ENCODE assay signal across 1 cellular context in genomic region chr16:57447142-57447962, GRCh38.
TF ChIP-seq lines count a peak whose summit lies in the region.

CIAPIN1 (minus strand) TSS chr16:57447385; CDS start chr16:57440928, 6,457 bp downstream.
A gene with protein sequence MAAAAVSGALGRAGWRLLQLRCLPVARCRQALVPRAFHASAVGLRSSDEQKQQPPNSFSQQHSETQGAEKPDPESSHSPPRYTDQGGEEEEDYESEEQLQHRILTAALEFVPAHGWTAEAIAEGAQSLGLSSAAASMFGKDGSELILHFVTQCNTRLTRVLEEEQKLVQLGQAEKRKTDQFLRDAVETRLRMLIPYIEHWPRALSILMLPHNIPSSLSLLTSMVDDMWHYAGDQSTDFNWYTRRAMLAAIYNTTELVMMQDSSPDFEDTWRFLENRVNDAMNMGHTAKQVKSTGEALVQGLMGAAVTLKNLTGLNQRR (plus strand): TSS chr16:57447479. CDS start chr16:57447506, 27 bp downstream.

TF ChIP-seq in GM12878, 131 proteins besides CTCF, POLR2A, EP300 and RAD21 (continued from another document):
- TF ChIP-seq ZBTB40 (IDR thresholded peaks at IDR 0.05; ENCODE audit: borderline replicate concordance) (peak; percentile 82), PRDM15 (CRISPR knock-in tag; IDR thresholded peaks at IDR 0.05) (no peak), SPI1 (IDR thresholded peaks at IDR 0.05; ENCODE audit: borderline replicate concordance, insufficient read depth, low read depth, low read length) (peak; percentile 53; the same call in 1 of the 2 replicates), PKNOX1 (IDR thresholded peaks at IDR 0.05) (peak; percentile 59), NFIC (IDR thresholded peaks at IDR 0.05; ENCODE audit: low read depth, low read length) (no peak), PML (IDR thresholded peaks at IDR 0.05; ENCODE audit: low read length) (peak; percentile 78; the same call in 1 of the 2 replicates), ESRRA (IDR thresholded peaks at IDR 0.05; ENCODE audit: low read length) (no peak)
